Comparison of ENCODE assay signal across 12 cellular contexts in genomic region chr9:3963266-3964019, GRCh38.
DNase-seq lines count a peak whose midpoint lies in the region; ATAC-seq and TF ChIP-seq lines count a peak whose summit lies in the region.
"Had no signal": no experiment of that assay in that cellular context is flagged by ENCODE, and none has a peak within 500 bp of the region (broad histone marks: within the 10 kb centered on the region; RNA-seq: fewer than 3 reads in every experiment).

No MANE protein-coding gene starts in this region.

- peaks cover 3% of the 10 kb centered on the region for H3K36me3 Mint-ChIP-seq in progenitor cell of endocrine pancreas (ENCODE audit: insufficient read depth)
- H3K36me3 Mint-ChIP-seq: stimulated activated naive B cell treated with anti-CD40 and anti-IgM and Interleukin-4, amounts not matched to agents 10 μg/mL and 1 μg/mL and 100 μg/mL, for 72 hours had no signal

- ATAC-seq in RWPE2 (ENCODE audit: low read depth): peak; percentile 54; the same call in 2 of the 3 replicates
- ATAC-seq: stimulated activated naive B cell treated with anti-CD40 and anti-IgM and Interleukin-4, amounts not matched to agents 10 μg/mL and 1 μg/mL and 100 μg/mL, for 72 hours had no signal

- H3K9me3 Mint-ChIP-seq in progenitor cell of endocrine pancreas (ENCODE audit: low read depth): peaks cover 2% of the 10 kb centered on the region
- H3K9me3 Mint-ChIP-seq: stimulated activated naive B cell treated with anti-CD40 and anti-IgM and Interleukin-4, amounts not matched to agents 10 μg/mL and 1 μg/mL and 100 μg/mL, for 72 hours had no signal

- H3K4me1 Mint-ChIP-seq in progenitor cell of endocrine pancreas (ENCODE audit: low read depth): peaks cover 22% of the 10 kb centered on the region
- H3K4me1 Mint-ChIP-seq: stimulated activated naive B cell treated with anti-CD40 and anti-IgM and Interleukin-4, amounts not matched to agents 10 μg/mL and 1 μg/mL and 100 μg/mL, for 72 hours had no signal

- no peaks in the 10 kb centered on the region for H3K36me3 ChIP-seq in RWPE2 (ENCODE audit: low read depth)
- H3K36me3 ChIP-seq: prostate gland had no signal

- no peaks in the 10 kb centered on the region for H3K9me3 ChIP-seq in RWPE2 (ENCODE audit: severe bottlenecking)
- H3K9me3 ChIP-seq: prostate gland had no signal

- no peaks in the 10 kb centered on the region for H3K4me1 ChIP-seq in RWPE2 (ENCODE audit: insufficient read depth, poor library complexity, severe bottlenecking)
- H3K4me1 ChIP-seq: prostate gland had no signal

- TF ChIP-seq CTCF in RWPE2 (IDR thresholded peaks at IDR 0.05; ENCODE audit: poor library complexity, severe bottlenecking) (no peak), progenitor cell of endocrine pancreas (IDR thresholded peaks at IDR 0.05; ENCODE audit: unreplicated experiment) (no peak)

- no peak overlapping the region for H3K4me3 ChIP-seq in RWPE2 (ENCODE audit: severe bottlenecking)
- H3K4me3 ChIP-seq: prostate gland had no signal

- DNase-seq in Daoy (ENCODE audit: low read depth) (peak; percentile 89), RWPE2 (ENCODE audit: low spot score) (no peak), fibroblast of the conjunctiva (ENCODE audit: low read depth) (peak; percentile 37), progenitor cell of endocrine pancreas (ENCODE audit: low spot score, unreplicated experiment) (no peak), HT-29 (ENCODE audit: low spot score) (no peak), KG1 (lab: John Stamatoyannopoulos, UW) (no peak), T-helper 2 cell (no peak)
- no peak for DNase-seq in activated effector memory CD4-positive, alpha-beta T cell treated with anti-CD3 and anti-CD28 coated beads, Interleukin-2, amount 50 U/mL, for 16 hours
- DNase-seq: activated naive CD4-positive, alpha-beta T cell treated with anti-CD3 and anti-CD28 coated beads, Interleukin-2, amount 50 U/mL, for 16 hours; NCI-H2081; stimulated activated naive B cell treated with anti-CD40 and anti-IgM and Interleukin-4, amounts not matched to agents 10 μg/mL and 1 μg/mL and 100 μg/mL, for 72 hours had no signal

- H3K27me3 ChIP-seq in RWPE2 (ENCODE audit: insufficient read depth, poor library complexity, severe bottlenecking): no peaks in the 10 kb centered on the region

- no peaks in the 10 kb centered on the region for H3K27me3 Mint-ChIP-seq in progenitor cell of endocrine pancreas
- H3K27me3 Mint-ChIP-seq: stimulated activated naive B cell treated with anti-CD40 and anti-IgM and Interleukin-4, amounts not matched to agents 10 μg/mL and 1 μg/mL and 100 μg/mL, for 72 hours had no signal

- H3K27ac Mint-ChIP-seq in progenitor cell of endocrine pancreas: peak overlapping the region; percentile 84
- H3K27ac Mint-ChIP-seq: stimulated activated naive B cell treated with anti-CD40 and anti-IgM and Interleukin-4, amounts not matched to agents 10 μg/mL and 1 μg/mL and 100 μg/mL, for 72 hours had no signal

- H3K27ac ChIP-seq in RWPE2 (ENCODE audit: poor library complexity, severe bottlenecking): no peak overlapping the region
- H3K27ac ChIP-seq: prostate gland had no signal

- peak overlapping the region; percentile 32 for H3K4me3 Mint-ChIP-seq in progenitor cell of endocrine pancreas (ENCODE audit: low read depth)
- H3K4me3 Mint-ChIP-seq: stimulated activated naive B cell treated with anti-CD40 and anti-IgM and Interleukin-4, amounts not matched to agents 10 μg/mL and 1 μg/mL and 100 μg/mL, for 72 hours had no signal

Comparison
In these comparisons a context has a peak if more than half of its experiments do, and no peak if none do; other contexts are left out.
1. DNase-seq: peak in Daoy (single experiment) and fibroblast of the conjunctiva (single experiment); none in RWPE2 (single experiment), progenitor cell of endocrine pancreas (single experiment), HT-29 (single experiment), KG1 (single experiment), T-helper 2 cell (0 of 5) and activated effector memory CD4-positive, alpha-beta T cell treated with anti-CD3 and anti-CD28 coated beads, Interleukin-2, amount 50 U/mL, for 16 hours (single experiment).